In the genomic region with DNA sequence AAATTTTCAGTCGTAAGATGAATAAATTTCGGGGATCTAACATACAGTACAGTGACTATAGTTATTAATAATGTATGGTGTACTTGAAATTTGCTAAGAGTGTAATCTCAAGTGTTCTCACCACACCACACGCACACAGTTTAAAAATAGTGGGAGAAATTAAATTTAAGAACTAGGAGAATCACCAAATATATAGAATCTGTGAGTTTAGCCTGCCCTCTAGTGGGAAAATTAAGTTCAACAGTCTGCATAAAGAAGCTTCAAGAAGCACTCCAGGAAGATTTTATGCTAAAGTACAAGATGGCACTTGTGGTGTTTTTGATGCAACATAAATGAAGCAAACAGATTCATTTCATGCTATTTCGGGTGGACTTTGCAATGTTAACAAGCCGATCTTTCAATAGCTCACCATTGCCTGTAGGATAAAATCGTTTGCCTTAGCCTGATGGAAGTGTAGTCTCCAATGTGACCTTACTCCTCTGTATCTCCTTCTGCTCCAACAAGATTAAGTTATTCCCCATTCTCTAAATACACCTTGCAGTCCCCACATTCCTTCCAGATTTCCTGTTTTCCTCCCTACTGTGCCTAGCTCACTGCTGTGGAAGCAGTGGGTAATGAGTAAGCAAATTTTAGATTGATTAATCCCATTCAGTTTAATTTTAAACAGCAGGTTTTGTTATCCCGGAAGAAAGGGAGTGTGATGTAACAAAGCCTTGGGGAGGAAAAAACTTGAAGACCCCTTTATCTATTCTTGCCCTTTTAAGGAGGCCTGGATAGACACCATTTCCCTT, we compare ENCODE assay signal across 8 cellular contexts.
A peak's percentile ranks its signal among the peaks of the same experiment; 100 is the strongest.
DNase-seq lines count a peak whose midpoint lies in the region; ATAC-seq and TF ChIP-seq lines count a peak whose summit lies in the region.

No MANE protein-coding gene starts in this region.

- peak overlapping the region; percentile 7 for H3K27ac Mint-ChIP-seq in stimulated activated memory B cell treated with anti-CD40 and anti-IgM and Interleukin-4, amounts not matched to agents 10 μg/mL and 1 μg/mL and 100 μg/mL, for 72 hours

- H3K9me3 ChIP-seq in WERI-Rb-1 (ENCODE audit: severe bottlenecking): peaks cover 7% of the 10 kb centered on the region

- H3K4me3 ChIP-seq in AG10803 (ENCODE audit: low read length) (no peak overlapping the region), GM12865 (ENCODE audit: low read depth, low read length) (no peak overlapping the region), WERI-Rb-1 (ENCODE audit: low read depth, low read length) (no peak overlapping the region)

- no peak overlapping the region for H3K27ac ChIP-seq in WERI-Rb-1

- ATAC-seq in stimulated activated memory B cell treated with anti-CD40 and anti-IgM and Interleukin-4, amounts not matched to agents 10 μg/mL and 1 μg/mL and 100 μg/mL, for 72 hours: no peak
- no peak for ATAC-seq in GM19035 (IDR thresholded peaks at IDR 0.05; ENCODE audit: unreplicated experiment)

- no peak overlapping the region for H3K4me3 Mint-ChIP-seq in stimulated activated memory B cell treated with anti-CD40 and anti-IgM and Interleukin-4, amounts not matched to agents 10 μg/mL and 1 μg/mL and 100 μg/mL, for 72 hours

- H3K27me3 ChIP-seq in WERI-Rb-1 (ENCODE audit: insufficient read depth, low read depth, severe bottlenecking): peaks cover 8% of the 10 kb centered on the region

- DNase-seq in AG10803 (ENCODE audit: low read depth) (peak; percentile 73), GM12865 (ENCODE audit: low read depth) (peak; percentile 82), NCI-H2107 treated with DMSO at 0.1 percent for 48 hours (lab: John Stamatoyannopoulos, UW; ENCODE audit: unreplicated experiment) (peak; percentile 89), WERI-Rb-1 (no peak), hepatic stellate cell (ENCODE audit: low spot score) (peak; percentile 35)
- DNase-seq in stimulated activated CD4-positive, alpha-beta T cell treated with anti-CD3 and anti-CD28 coated beads, Interleukin-15, amount 100 ng/mL, for 24 hours: no peak

- no peaks in the 10 kb centered on the region for H3K9me3 Mint-ChIP-seq in stimulated activated memory B cell treated with anti-CD40 and anti-IgM and Interleukin-4, amounts not matched to agents 10 μg/mL and 1 μg/mL and 100 μg/mL, for 72 hours

- H3K27me3 Mint-ChIP-seq in stimulated activated memory B cell treated with anti-CD40 and anti-IgM and Interleukin-4, amounts not matched to agents 10 μg/mL and 1 μg/mL and 100 μg/mL, for 72 hours: peaks cover 9% of the 10 kb centered on the region

- H3K4me1 Mint-ChIP-seq in stimulated activated memory B cell treated with anti-CD40 and anti-IgM and Interleukin-4, amounts not matched to agents 10 μg/mL and 1 μg/mL and 100 μg/mL, for 72 hours: peaks cover 56% of the 10 kb centered on the region

- TF ChIP-seq CTCF in AG10803 (conservative IDR thresholded peaks at IDR 0.05; ENCODE audit: low read length) (peak; percentile 75), GM12865 (IDR thresholded peaks at IDR 0.05; ENCODE audit: insufficient read depth, low read depth, low read length, missing control alignments) (peak; percentile 60), WERI-Rb-1 (IDR thresholded peaks at IDR 0.05; ENCODE audit: low read depth, low read length) (peak; percentile 64)

- no peaks in the 10 kb centered on the region for H3K36me3 ChIP-seq in WERI-Rb-1

- H3K36me3 Mint-ChIP-seq in stimulated activated memory B cell treated with anti-CD40 and anti-IgM and Interleukin-4, amounts not matched to agents 10 μg/mL and 1 μg/mL and 100 μg/mL, for 72 hours: no peaks in the 10 kb centered on the region

Comparison
In these comparisons a context has a peak if more than half of its experiments do, and no peak if none do; other contexts are left out.
1. DNase-seq: peak in AG10803 (single experiment), GM12865 (single experiment), NCI-H2107 treated with DMSO at 0.1 percent for 48 hours (single experiment) and hepatic stellate cell (single experiment); none in WERI-Rb-1 (single experiment) and stimulated activated CD4-positive, alpha-beta T cell treated with anti-CD3 and anti-CD28 coated beads, Interleukin-15, amount 100 ng/mL, for 24 hours (single experiment).
2. Peak in every context shown above with its lines, with median percentiles within 50 percentile points of each other: CTCF ChIP-seq.